In the genomic region with DNA sequence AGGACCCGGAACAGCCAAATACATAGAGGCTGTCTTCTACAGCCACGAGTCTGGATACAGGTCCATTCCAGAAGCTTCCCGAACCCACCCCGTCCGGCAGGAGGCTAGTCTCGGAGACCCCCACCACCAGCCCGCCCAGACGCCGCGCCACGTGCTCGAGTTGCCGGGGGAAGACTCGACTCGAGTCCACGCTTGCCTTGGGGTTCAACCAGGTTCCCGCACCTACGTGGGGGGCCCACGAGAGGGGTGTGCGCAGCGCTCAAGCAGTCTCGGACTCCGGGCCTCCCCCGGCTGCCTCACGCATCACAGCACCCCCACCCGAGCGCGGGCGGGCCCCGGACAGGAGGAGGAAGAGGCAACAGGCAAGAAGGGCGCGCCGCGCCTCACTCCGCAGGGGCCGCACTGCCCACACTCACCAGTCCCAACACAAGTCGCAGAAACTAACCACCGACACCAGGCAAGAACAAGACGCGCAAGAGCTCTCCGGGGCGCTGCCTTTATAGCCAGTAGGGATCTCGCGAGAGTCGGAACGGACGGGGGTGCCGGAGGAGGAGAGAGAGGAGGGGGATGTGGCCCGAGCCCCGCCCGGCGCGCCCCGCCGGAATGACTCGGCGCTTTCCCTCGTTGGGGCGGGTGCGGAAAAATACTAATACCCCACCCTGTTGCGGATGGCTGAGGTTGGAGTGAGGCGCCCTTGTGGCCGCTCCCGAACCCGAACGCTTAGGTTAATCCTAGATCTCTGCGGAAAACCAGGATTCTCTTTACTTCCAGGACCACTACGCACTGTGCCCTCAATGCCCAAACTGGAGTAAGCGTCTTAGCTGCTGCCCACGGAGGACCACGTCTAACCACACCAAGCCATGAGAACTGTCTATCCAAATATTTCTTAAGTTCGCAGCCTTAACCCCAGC, we compare ENCODE assay signal across 8 cellular contexts. TPM values are rescaled to one million over a fixed set of nuclear protein-coding genes. Genes with fewer than 3 reads are reported as not detected.
DNase-seq lines count a peak whose midpoint lies in the region; ATAC-seq and TF ChIP-seq lines count a peak whose summit lies in the region.

PRDX1 (minus strand) TSS at position 472 of the 911 bp plus-strand sequence. CDS start 2,841 bp downstream, outside the sequence.

- peak within 1 kb of the TSS; percentile 99 for H3K27ac ChIP-seq in angular gyrus (ENCODE audit: low read depth, low read length)
- H3K27ac ChIP-seq in right atrium auricular region = peak within 1 kb of the TSS; percentile 96 to 97
- peak within 1 kb of the TSS; percentile 94 to 97 for H3K27ac ChIP-seq in uterus

- in situ Hi-C loops in GM13976 (cut with MboI; ENCODE audit: low sequenced_read_pairs, unreplicated experiment) = loop anchor here (5.0 kb wide), 1 partner anchor 51 kb away; no protein-coding TSS in a partner anchor

- H3K36me3 Mint-ChIP-seq in T-helper 17 cell (ENCODE audit: low read depth) = no peaks in the 10 kb centered on the region

- H3K27me3 ChIP-seq in right atrium auricular region = no peaks in the 10 kb centered on the region
- no peaks in the 10 kb centered on the region for H3K27me3 ChIP-seq in uterus

- peaks cover 30% of the 10 kb centered on the region for H3K4me1 Mint-ChIP-seq in T-helper 17 cell

- DNase-seq in GM13976 (ENCODE audit: low spot score) (peak; percentile 96), NCI-H146 treated with DMSO at 0.1 percent for 48 hours (lab: John Stamatoyannopoulos, UW; ENCODE audit: unreplicated experiment) (peak; percentile 73), T-helper 17 cell (peak; percentile 86 to 97 (median 89)), right atrium auricular region (ENCODE audit: low spot score) (peak; percentile 99), pulmonary artery endothelial cell (ENCODE audit: low read depth, low spot score) (peak; percentile 75), uterus (peak; percentile 98 to 99)

- intact Hi-C loops in uterus (cut with DNase I; ENCODE audit: low total_unique reads) = no loop called here

- TF ChIP-seq CTCF in GM13976 (IDR thresholded peaks at IDR 0.05; ENCODE audit: borderline replicate concordance, control extremely low read depth, extremely low read depth, insufficient read depth, missing control alignments) (no peak), right atrium auricular region (IDR thresholded peaks at IDR 0.05) (peak in 1 of 2 donors; percentile 26), uterus (IDR thresholded peaks at IDR 0.05) (peak in 3 of 4 experiments; percentile 17 to 29 (median 24))

- no peaks in the 10 kb centered on the region for H3K27me3 Mint-ChIP-seq in T-helper 17 cell

- H3K36me3 ChIP-seq in right atrium auricular region (peaks cover 18% of the 10 kb centered on the region), uterus (no peaks in the 10 kb centered on the region)

- peak; percentile 84 for ATAC-seq in HG02870 (IDR thresholded peaks at IDR 0.05; ENCODE audit: unreplicated experiment)
- ATAC-seq in T-helper 17 cell = peak; percentile 90

- H3K4me3 ChIP-seq in right atrium auricular region = peak within 1 kb of the TSS; percentile 93 to 96
- peak within 1 kb of the TSS; percentile 88 to 90 for H3K4me3 ChIP-seq in uterus

- H3K4me1 ChIP-seq in right atrium auricular region (peaks cover 0 to 35% of the 10 kb centered on the region in 2 donors), uterus (no peaks in the 10 kb centered on the region)

- TF ChIP-seq POLR2A in uterus (IDR thresholded peaks at IDR 0.05) = peak; percentile 96 to 99

- peak within 1 kb of the TSS; percentile 94 for H3K27ac Mint-ChIP-seq in T-helper 17 cell

- H3K9me3 ChIP-seq in T-helper 17 cell (ENCODE audit: control insufficient read depth, low read length, poor library complexity, severe bottlenecking) (no peaks in the 10 kb centered on the region), right atrium auricular region (no peaks in the 10 kb centered on the region), uterus (no peaks in the 10 kb centered on the region)

- H3K4me3 Mint-ChIP-seq in T-helper 17 cell = peak within 1 kb of the TSS; percentile 92

RNA-seq across cellular contexts. Expression of gene PRDX1, which starts in this region (rescaled TPM):
- total RNA-seq in T-helper 17 cell (10 to 100 TPM; 55.0 to 69.2 TPM), right atrium auricular region (100 to 1,000 TPM; 371 to 655 TPM), pulmonary artery endothelial cell (764 and 880 TPM in 2 replicates), uterus (100 to 1,000 TPM; 189 to 253 (median 202) TPM)

Comparison
In these comparisons a context has a peak if more than half of its experiments do, and no peak if none do; other contexts are left out.
1. Peak in every context shown above with its lines: DNase-seq, ATAC-seq, H3K4me3 ChIP-seq and H3K27ac ChIP-seq.